ENCODE assay signal across 8 cellular contexts in the genomic region with DNA sequence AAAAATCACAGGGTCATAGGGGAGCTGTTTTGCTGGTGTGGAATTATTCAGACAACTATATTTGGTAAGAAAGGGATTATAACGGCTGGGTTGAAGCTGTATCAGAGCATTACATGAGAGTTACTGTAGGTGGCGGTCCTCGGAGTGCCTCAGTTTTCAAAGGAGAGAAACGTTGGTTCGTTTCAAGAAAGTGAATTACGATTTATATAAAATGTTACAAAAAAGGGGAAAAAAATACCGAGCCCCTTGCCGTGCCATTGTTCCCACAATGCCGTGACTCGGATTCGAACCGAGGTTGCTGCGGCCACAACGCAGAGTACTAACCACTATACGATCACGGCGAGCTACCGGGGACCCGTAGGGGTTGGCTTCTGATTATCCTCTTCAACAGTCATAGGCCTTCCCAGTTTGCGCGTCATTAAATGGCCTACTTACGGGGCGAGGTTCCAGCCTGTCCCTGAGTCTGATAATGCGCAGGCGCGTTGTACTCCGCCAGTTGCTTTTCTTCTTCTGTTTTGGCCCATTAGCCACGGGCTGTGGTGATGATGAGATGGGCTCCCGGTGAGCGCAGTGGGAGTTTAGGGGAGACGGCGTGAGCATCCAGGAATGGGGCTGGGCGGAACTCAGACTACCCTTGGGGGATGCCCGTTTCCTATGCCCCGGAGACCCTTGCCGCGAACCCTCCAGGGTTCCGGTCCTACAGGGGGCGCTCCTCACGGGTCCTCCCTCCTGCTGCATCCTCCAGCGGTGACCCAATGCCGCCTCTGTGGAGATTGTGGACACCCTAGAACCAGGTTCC. TPM values are rescaled to one million over a fixed set of nuclear protein-coding genes. Genes with fewer than 3 reads are reported as not detected.
DNase-seq lines count a peak whose midpoint lies in the region; ATAC-seq, FAIRE-seq and TF ChIP-seq lines count a peak whose summit lies in the region.

No MANE protein-coding gene starts in this region.

- no peak overlapping the region for H3K4me3 Mint-ChIP-seq in nephron progenitor cell
- H3K4me3 Mint-ChIP-seq in stimulated activated naive CD8-positive, alpha-beta T cell treated with anti-CD3 and anti-CD28 coated beads, Interleukin-15, amount 100 ng/mL, for 72 hours, result no peak overlapping the region

- peak overlapping the region; percentile 96 for H2AFZ ChIP-seq in DND-41 (ENCODE audit: low read depth, low read length)
- H2AFZ ChIP-seq in KMS-11 (ENCODE audit: low read depth), result peak overlapping the region; percentile 94

- peaks cover 9% of the 10 kb centered on the region for H3K4me1 Mint-ChIP-seq in nephron progenitor cell
- H3K4me1 Mint-ChIP-seq in stimulated activated naive CD8-positive, alpha-beta T cell treated with anti-CD3 and anti-CD28 coated beads, Interleukin-15, amount 100 ng/mL, for 72 hours, result peaks cover 11% of the 10 kb centered on the region

- H3K9me3 ChIP-seq in DND-41 (ENCODE audit: insufficient read depth, low read length, severe bottlenecking), result no peaks in the 10 kb centered on the region

- no peaks in the 10 kb centered on the region for H4K20me1 ChIP-seq in DND-41 (ENCODE audit: insufficient read depth, low read length)
- H4K20me1 ChIP-seq in KMS-11 (ENCODE audit: insufficient read depth), result no peaks in the 10 kb centered on the region

- H3K27me3 ChIP-seq in DND-41 (ENCODE audit: insufficient read depth, low read length, poor library complexity) (no peaks in the 10 kb centered on the region), KMS-11 (ENCODE audit: insufficient read depth, low read depth) (no peaks in the 10 kb centered on the region)

- no peaks in the 10 kb centered on the region for H3K79me2 ChIP-seq in DND-41 (ENCODE audit: insufficient read depth, low read length)
- no peaks in the 10 kb centered on the region for H3K79me2 ChIP-seq in KMS-11 (ENCODE audit: insufficient read depth, low read depth)

- TF ChIP-seq CTCF in DND-41 (IDR thresholded peaks at IDR 0.05; ENCODE audit: borderline replicate concordance, extremely low read depth, low read length, poor library complexity, severe bottlenecking) (peak; percentile 76), KMS-11 (conservative IDR thresholded peaks at IDR 0.05; ENCODE audit: low read depth, low read length) (peak; percentile 92), fibroblast of the aortic adventitia (IDR thresholded peaks at IDR 0.05; ENCODE audit: insufficient read depth, low read length) (peak; percentile 82), nephron progenitor cell (IDR thresholded peaks at IDR 0.05) (peak; percentile 46)

- H3K27ac ChIP-seq in DND-41 (ENCODE audit: low read length) (peak overlapping the region; percentile 99), KMS-11 (peak overlapping the region; percentile 97)

- peak; percentile 73 for FAIRE-seq in RCC 7860 (lab: Jason Lieb, UNC)

- peak; percentile 93 for DNase-seq in DND-41
- DNase-seq in RCC 7860 (ENCODE audit: low spot score), result peak; percentile 94
- peak; percentile 87 to 89 for DNase-seq in activated T-helper 1 cell treated with anti-CD3 and anti-CD28 coated beads, Interleukin-2, amount 50 U/mL, for 16 hours (ENCODE audit: low read depth in 1 of 2, low spot score in 1 of 2)
- peak; percentile 99 for DNase-seq in fibroblast of the aortic adventitia (ENCODE audit: low read depth)
- DNase-seq in nephron progenitor cell, result peak; percentile 87
- DNase-seq in stimulated activated naive CD8-positive, alpha-beta T cell treated with anti-CD3 and anti-CD28 coated beads, Interleukin-15, amount 100 ng/mL, for 72 hours, result peak; percentile 96

- peaks cover 12% of the 10 kb centered on the region for H3K27me3 Mint-ChIP-seq in nephron progenitor cell (ENCODE audit: low read depth, poor library complexity)
- H3K27me3 Mint-ChIP-seq in stimulated activated naive CD8-positive, alpha-beta T cell treated with anti-CD3 and anti-CD28 coated beads, Interleukin-15, amount 100 ng/mL, for 72 hours, result no peaks in the 10 kb centered on the region

- peak overlapping the region; percentile 93 for H3K4me2 ChIP-seq in DND-41 (ENCODE audit: insufficient read depth, low read length)
- peak overlapping the region; percentile 92 for H3K4me2 ChIP-seq in KMS-11

- ATAC-seq in DND-41 (ENCODE audit: insufficient read depth, low read depth), result peak; percentile 77
- ATAC-seq in GM21717 (IDR thresholded peaks at IDR 0.05; ENCODE audit: unreplicated experiment), result peak; percentile 53
- ATAC-seq in stimulated activated naive CD8-positive, alpha-beta T cell treated with anti-CD3 and anti-CD28 coated beads, Interleukin-15, amount 100 ng/mL, for 72 hours, result peak; percentile 82

- no peaks in the 10 kb centered on the region for H3K36me3 Mint-ChIP-seq in nephron progenitor cell (ENCODE audit: low read depth)

- peak overlapping the region; percentile 74 for H3K9ac ChIP-seq in DND-41 (ENCODE audit: low read depth, low read length)
- peak overlapping the region; percentile 44; the same call in 1 of the 2 replicates for H3K9ac ChIP-seq in KMS-11

- H3K4me3 ChIP-seq in DND-41 (ENCODE audit: low read depth in 1 of 2, low read length in 2 of 2) (peak overlapping the region; percentile 57 to 61; a peak in 3 of 4 replicates), KMS-11 (IDR thresholded peaks at IDR 0.05; ENCODE audit: insufficient read depth, low read depth, low read length) (no peak overlapping the region), fibroblast of the aortic adventitia (ENCODE audit: low read depth, low read length) (peak overlapping the region; percentile 89)

- H3K9me3 Mint-ChIP-seq in nephron progenitor cell, result no peaks in the 10 kb centered on the region
- no peaks in the 10 kb centered on the region for H3K9me3 Mint-ChIP-seq in stimulated activated naive CD8-positive, alpha-beta T cell treated with anti-CD3 and anti-CD28 coated beads, Interleukin-15, amount 100 ng/mL, for 72 hours

- peaks cover 42% of the 10 kb centered on the region for H3K4me1 ChIP-seq in DND-41 (ENCODE audit: insufficient read depth, low read length)
- H3K4me1 ChIP-seq in KMS-11 (ENCODE audit: low read depth, poor library complexity, severe bottlenecking), result peaks cover 16% of the 10 kb centered on the region

- H3K36me3 ChIP-seq in DND-41 (ENCODE audit: insufficient read depth, low read length) (no peaks in the 10 kb centered on the region), KMS-11 (ENCODE audit: insufficient read depth) (no peaks in the 10 kb centered on the region)

- peak overlapping the region; percentile 76 for H3K27ac Mint-ChIP-seq in nephron progenitor cell
- H3K27ac Mint-ChIP-seq in stimulated activated naive CD8-positive, alpha-beta T cell treated with anti-CD3 and anti-CD28 coated beads, Interleukin-15, amount 100 ng/mL, for 72 hours, result no peak overlapping the region

RNA-seq across cellular contexts. Expression of a gene that starts 10.8 kb away (rescaled TPM):
- 1.9 and 11.0 TPM in 2 replicates for total RNA-seq in fibroblast of the aortic adventitia (ENCODE audit: low replicate concordance)

RNA-seq across cellular contexts. Expression of a gene that starts 53.5 kb away (rescaled TPM):
- not detected in 2 replicates for total RNA-seq in fibroblast of the aortic adventitia (ENCODE audit: low replicate concordance)
